31 cellular contexts compared by ENCODE assay signal in the genomic region with DNA sequence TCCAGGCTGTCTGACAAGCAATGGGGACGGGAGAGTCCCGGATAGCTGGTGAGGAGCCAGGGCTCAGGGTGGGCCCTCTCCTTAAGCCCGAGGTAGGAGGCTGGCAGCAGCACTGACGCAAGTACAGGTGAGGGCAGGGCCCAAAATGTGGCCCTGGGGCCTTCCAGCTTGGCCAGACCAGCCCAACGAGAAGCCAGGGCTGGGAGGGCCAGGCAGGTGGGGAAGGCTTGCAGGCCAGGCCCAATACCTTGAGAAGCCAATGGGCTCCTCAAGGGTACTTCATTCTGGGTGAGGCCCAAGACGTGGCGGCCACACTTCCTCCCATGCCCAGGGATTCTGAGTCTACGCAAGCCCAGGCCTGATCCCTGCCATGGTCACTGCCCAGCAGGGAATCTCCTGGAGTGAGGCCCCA. TPM values are rescaled to one million over a fixed set of nuclear protein-coding genes. Genes with fewer than 3 reads are reported as not detected.
A peak's percentile ranks its signal among the peaks of the same experiment; 100 is the strongest.
DNase-seq lines count a peak whose midpoint lies in the region; ATAC-seq, FAIRE-seq and TF ChIP-seq lines count a peak whose summit lies in the region.
"Had no signal": no experiment of that assay in that cellular context is flagged by ENCODE, and none has a peak within 500 bp of the region (broad histone marks: within the 10 kb centered on the region; RNA-seq: fewer than 3 reads in every experiment).

No MANE protein-coding gene starts in this region.

- TF ChIP-seq POLR2A in H1 (IDR thresholded peaks at IDR 0.05; ENCODE audit: control extremely low read depth in 1 of 2, low read depth in 2 of 2, low read length in 2 of 2) = no peak
- no peak for TF ChIP-seq POLR2A in gastroesophageal sphincter (IDR thresholded peaks at IDR 0.05)

- in situ Hi-C loops in mammary epithelial cell (cut with MboI; ENCODE audit: low sequenced_read_pairs in 2 of 2) = no loop called here

- no peak for TF ChIP-seq RAD21 in H1 (IDR thresholded peaks at IDR 0.05 in 1 of 2, conservative IDR thresholded peaks at IDR 0.05 in 1 of 2; ENCODE audit: low read depth in 2 of 2, low read length in 2 of 2)

- no peak overlapping the region for H3K4ac ChIP-seq in H1 (replicated peaks; ENCODE audit: insufficient read length, low read depth, low read length)
- H3K4ac ChIP-seq in mesendoderm (ENCODE audit: low read depth, low read length) = no peak overlapping the region

- BruUV-seq in MCF 10A (replicated peaks; lab: Mats Ljungman, UMichigan) (no TSS peak), mammary epithelial cell (replicated peaks; lab: Mats Ljungman, UMichigan) (no TSS peak)

- H3K27me3 Mint-ChIP-seq in MCF 10A (ENCODE audit: insufficient read depth, unreplicated experiment) = no peaks in the 10 kb centered on the region
- H3K27me3 Mint-ChIP-seq: CD4-positive, CD25-positive, alpha-beta regulatory T cell had no signal

- peak overlapping the region; percentile 23 for H3K27ac Mint-ChIP-seq in MCF 10A (ENCODE audit: low read depth, unreplicated experiment)
- H3K27ac Mint-ChIP-seq: activated naive CD4-positive, alpha-beta T cell treated with anti-CD3 and anti-CD28 coated beads, Interleukin-2, amount 10 ng/mL, durations not matched to agents 7 days and 5 days; activated T-helper 1 cell treated with anti-CD3 and anti-CD28 coated beads, Interleukin-12 subunit alpha, Interleukin-12 subunit beta, Interleukin-2, Interleukin-4 antibody, amounts not matched to agents 30 ng/mL and 10 ng/mL and 1 ng/mL, durations not matched to agents 14 hours and 24 hours and 36 hours; CD4-positive, CD25-positive, alpha-beta regulatory T cell; natural killer cell treated with Interleukin-12 subunit alpha and Interleukin-12 subunit beta and Interleukin-15 and Interleukin-18, amount 100 ng/mL, for 72 hours had no signal

- no peak overlapping the region for H3K18ac ChIP-seq in H1 (ENCODE audit: extremely low read depth, low read length)
- H3K18ac ChIP-seq in mesendoderm (ENCODE audit: low read length) = peak overlapping the region; percentile 8

- no peaks in the 10 kb centered on the region for H3K23me2 ChIP-seq in H1 (ENCODE audit: low read depth, low read length)

- peaks cover 5% of the 10 kb centered on the region for H3K36me3 Mint-ChIP-seq in MCF 10A (ENCODE audit: insufficient read depth, unreplicated experiment)
- H3K36me3 Mint-ChIP-seq: activated naive CD4-positive, alpha-beta T cell treated with anti-CD3 and anti-CD28 coated beads, Interleukin-2, amount 10 ng/mL, durations not matched to agents 7 days and 5 days; CD4-positive, CD25-positive, alpha-beta regulatory T cell; natural killer cell treated with Interleukin-12 subunit alpha and Interleukin-12 subunit beta and Interleukin-15 and Interleukin-18, amount 100 ng/mL, for 72 hours had no signal

- DNase-seq in MCF 10A (ENCODE audit: unreplicated experiment) (no peak), mammary epithelial cell (no peak), H1 (ENCODE audit: low read depth in 1 of 2, low spot score in 2 of 2) (no peak), mesendoderm (no peak), ureter (ENCODE audit: low spot score) (peak; percentile 37), T-helper 2 cell (no peak)
- DNase-seq: activated CD4-positive, alpha-beta T cell treated with anti-CD3 and anti-CD28 coated beads, Interleukin-2, amount 50 U/mL, for 48 hours; activated naive CD4-positive, alpha-beta T cell treated with anti-CD3 and anti-CD28 coated beads, Interleukin-2, amount 10 ng/mL, durations not matched to agents 7 days and 5 days; CD4-positive, CD25-positive, alpha-beta regulatory T cell; colonic mucosa; effector memory CD4-positive, alpha-beta T cell; foreskin melanocyte; GOT3; hippocampal formation; mucosa of descending colon; NCI-H1105 treated with DMSO at 0.1 percent for 48 hours; NCI-H2029 treated with DMSO at 0.1 percent for 48 hours; NCI-H69; T-helper 1 cell; transverse colon had no signal

- H3K9me3 Mint-ChIP-seq in MCF 10A (ENCODE audit: unreplicated experiment) = no peaks in the 10 kb centered on the region
- H3K9me3 Mint-ChIP-seq: activated naive CD4-positive, alpha-beta T cell treated with anti-CD3 and anti-CD28 coated beads, Interleukin-2, amount 10 ng/mL, durations not matched to agents 7 days and 5 days; activated T-helper 1 cell treated with anti-CD3 and anti-CD28 coated beads, Interleukin-12 subunit alpha, Interleukin-12 subunit beta, Interleukin-2, Interleukin-4 antibody, amounts not matched to agents 30 ng/mL and 10 ng/mL and 1 ng/mL, durations not matched to agents 14 hours and 24 hours and 36 hours; CD4-positive, CD25-positive, alpha-beta regulatory T cell; natural killer cell treated with Interleukin-12 subunit alpha and Interleukin-12 subunit beta and Interleukin-15 and Interleukin-18, amount 100 ng/mL, for 72 hours had no signal

- intact Hi-C loops in MCF 10A (cut with micrococcal nuclease) = no loop called here
- intact Hi-C loops in mammary epithelial cell (cut with micrococcal nuclease) = no loop called here

- H3K4me1 Mint-ChIP-seq in MCF 10A (ENCODE audit: insufficient read depth, unreplicated experiment) = peaks cover 76% of the 10 kb centered on the region
- H3K4me1 Mint-ChIP-seq: activated naive CD4-positive, alpha-beta T cell treated with anti-CD3 and anti-CD28 coated beads, Interleukin-2, amount 10 ng/mL, durations not matched to agents 7 days and 5 days; CD4-positive, CD25-positive, alpha-beta regulatory T cell had no signal

- H2BK12ac ChIP-seq in H1 (ENCODE audit: low read depth, low read length) = 0 out of 2 replicates have a peak overlapping the region, but pooled peaks have one; percentile 85

- no peak for FAIRE-seq in H1 (lab: Jason Lieb, UNC)
- FAIRE-seq: GM12878 had no signal

- H3K79me2 ChIP-seq in mammary epithelial cell (ENCODE audit: insufficient read depth, low read length) = no peaks in the 10 kb centered on the region
- no peaks in the 10 kb centered on the region for H3K79me2 ChIP-seq in H1 (ENCODE audit: control insufficient read depth in 1 of 2, insufficient read depth in 2 of 2, low read length in 2 of 2)
- H3K79me2 ChIP-seq in mesendoderm (ENCODE audit: control insufficient read depth, insufficient read depth, low read length) = no peaks in the 10 kb centered on the region

- H4K20me1 ChIP-seq in mammary epithelial cell (ENCODE audit: insufficient read depth, low read length) = no peaks in the 10 kb centered on the region
- no peaks in the 10 kb centered on the region for H4K20me1 ChIP-seq in H1 (replicated peaks in 1 of 2; ENCODE audit: control insufficient read depth in 1 of 2, insufficient read depth in 2 of 2, low read length in 2 of 2)

- H3K9me3 ChIP-seq in mammary epithelial cell (replicated peaks; ENCODE audit: insufficient read depth, low read length) = no peaks in the 10 kb centered on the region
- no peaks in the 10 kb centered on the region for H3K9me3 ChIP-seq in H1 (ENCODE audit: insufficient read depth in 2 of 2, low read depth in 1 of 2, low read length in 1 of 2)
- H3K9me3 ChIP-seq in gastroesophageal sphincter = no peaks in the 10 kb centered on the region
- H3K9me3 ChIP-seq: colonic mucosa, esophagus muscularis mucosa, mucosa of descending colon, SJSA1, transverse colon had no signal

- no peak overlapping the region for H2BK20ac ChIP-seq in H1 (ENCODE audit: low read length)

- CTCF ChIA-PET in MCF 10A (lab: Yijun Ruan, JAX) = interaction anchor here (0.9 to 2.3 kb wide), 4 partner anchors 12 to 142 kb away, joined by 3 to 8 read pairs (median 7); no protein-coding TSS in a partner anchor
- CTCF ChIA-PET in mammary epithelial cell (lab: Charles Lee; ENCODE audit: low non-redundant PET) = interaction anchor here (0.5 kb wide), 1 partner anchor 517 kb away, joined by 3 read pairs; no protein-coding TSS in a partner anchor
- CTCF ChIA-PET in H1 (lab: Charles Lee; ENCODE audit: partially characterized antibody) = interaction anchor here (0.8 to 3.7 kb wide), 7 partner anchors 10 to 38 kb away, joined by 4 to 23 read pairs (median 10); partner anchors contain the start of gene AMOTL2

- H2BK120ac ChIP-seq in H1 (replicated peaks; ENCODE audit: low read depth, low read length) (no peak overlapping the region), mesendoderm (ENCODE audit: low read depth, low read length) (no peak overlapping the region)

- no peak overlapping the region for H3K4me3 Mint-ChIP-seq in MCF 10A (ENCODE audit: unreplicated experiment)
- H3K4me3 Mint-ChIP-seq: activated naive CD4-positive, alpha-beta T cell treated with anti-CD3 and anti-CD28 coated beads, Interleukin-2, amount 10 ng/mL, durations not matched to agents 7 days and 5 days; activated T-helper 1 cell treated with anti-CD3 and anti-CD28 coated beads, Interleukin-12 subunit alpha, Interleukin-12 subunit beta, Interleukin-2, Interleukin-4 antibody, amounts not matched to agents 30 ng/mL and 10 ng/mL and 1 ng/mL, durations not matched to agents 14 hours and 24 hours and 36 hours; CD4-positive, CD25-positive, alpha-beta regulatory T cell; natural killer cell treated with Interleukin-12 subunit alpha and Interleukin-12 subunit beta and Interleukin-15 and Interleukin-18, amount 100 ng/mL, for 72 hours had no signal

- H3K14ac ChIP-seq in H1 (ENCODE audit: insufficient read length) = no peak overlapping the region

- no peaks in the 10 kb centered on the region for H3K36me3 ChIP-seq in mammary epithelial cell (ENCODE audit: insufficient read depth, low read length)
- H3K36me3 ChIP-seq in H1 (ENCODE audit: control insufficient read depth in 2 of 4, insufficient read depth in 4 of 4, low read length in 3 of 4) = no peaks in the 10 kb centered on the region
- no peaks in the 10 kb centered on the region for H3K36me3 ChIP-seq in mesendoderm (ENCODE audit: control insufficient read depth, insufficient read depth, low read length)
- no peaks in the 10 kb centered on the region for H3K36me3 ChIP-seq in gastroesophageal sphincter
- H3K36me3 ChIP-seq: colonic mucosa, esophagus muscularis mucosa, SJSA1, transverse colon had no signal

- no peak overlapping the region for H4K91ac ChIP-seq in H1 (replicated peaks; ENCODE audit: insufficient read length, low read length)

- H2BK15ac ChIP-seq in H1 (ENCODE audit: low read length) = no peak overlapping the region
- H2BK15ac ChIP-seq in mesendoderm (replicated peaks; ENCODE audit: low read depth) = no peak overlapping the region

- no peak overlapping the region for H2AK5ac ChIP-seq in H1 (ENCODE audit: low read depth, low read length)
- H2AK5ac ChIP-seq in mesendoderm (ENCODE audit: low read length) = no peak overlapping the region

- WGBS in mammary epithelial cell (ENCODE audit: low coverage, missing lambda C conversion rate) = 87% methylated on average over 6 of the region's 8 CpGs
- WGBS in H1 (ENCODE audit: extremely low coverage in 1 of 2, insufficient coverage in 1 of 2, insufficient read length in 1 of 2, insufficient replicate concordance in 2 of 2, low coverage in 1 of 2, low lambda C conversion rate in 2 of 2, missing lambda C conversion rate in 1 of 2), 2 experiments = 91% methylated on average over 8 of the region's 8 CpGs; no CpG with 5 or more reads in 1 of the 2 experiments
- WGBS in mesendoderm (ENCODE audit: extremely low coverage, insufficient coverage, low lambda C conversion rate) = no CpG with 5 or more reads among the region's 8 CpGs
- WGBS in gastroesophageal sphincter (ENCODE audit: low coverage in 1 of 2), 2 donors = no CpG with 5 or more reads among the region's 8 CpGs

- no peak overlapping the region; the same call in 1 of the 2 replicates for H4K8ac ChIP-seq in H1 (ENCODE audit: extremely low read depth, insufficient read depth, low read length)
- no peak overlapping the region for H4K8ac ChIP-seq in mesendoderm (ENCODE audit: low read depth, low read length)

- H3K4me3 ChIP-seq in mammary epithelial cell (replicated peaks in 1 of 3; ENCODE audit: insufficient read depth in 1 of 3, low read depth in 2 of 3, low read length in 3 of 3) = no peak overlapping the region
- no peak overlapping the region for H3K4me3 ChIP-seq in H1 (ENCODE audit: extremely low read depth in 1 of 4, insufficient read depth in 2 of 4, low read depth in 3 of 4, low read length in 4 of 4)
- H3K4me3 ChIP-seq in mesendoderm (ENCODE audit: low read length) = no peak overlapping the region
- no peak overlapping the region for H3K4me3 ChIP-seq in gastroesophageal sphincter
- H3K4me3 ChIP-seq: colonic mucosa, esophagus muscularis mucosa, GM12878, mucosa of descending colon, SJSA1, skin epidermis, transverse colon had no signal

- no peak for TF ChIP-seq EP300 in H1 (IDR thresholded peaks at IDR 0.05; ENCODE audit: borderline replicate concordance in 1 of 2, low read depth in 2 of 2, low read length in 2 of 2)
- TF ChIP-seq EP300 in gastroesophageal sphincter (IDR thresholded peaks at IDR 0.05) = no peak

- POLR2A ChIA-PET in MCF 10A (lab: Yijun Ruan, JAX) = interaction anchor here (0.9 to 3.8 kb wide), 3 partner anchors 8 to 14 kb away, joined by 3 to 23 read pairs (median 4); no protein-coding TSS in a partner anchor
- POLR2A ChIA-PET in H1 (lab: Charles Lee; ENCODE audit: partially characterized antibody) = interaction anchor here (1.2 to 43.9 kb wide), 2 partner anchors 10 to 29 kb away, joined by 3 to 1731 read pairs; partner anchors contain the start of gene AMOTL2

- ATAC-seq in GM21737 (IDR thresholded peaks at IDR 0.05; ENCODE audit: unreplicated experiment) (no peak), gastroesophageal sphincter (no peak)
- ATAC-seq: activated CD4-positive, CD25-positive, alpha-beta regulatory T cell treated with anti-CD3 and anti-CD28 coated beads, Interleukin-2, amount 50 U/mL, for 24 hours; GM12878; left lobe of liver; mucosa of descending colon had no signal

- H3K27ac ChIP-seq in mammary epithelial cell (ENCODE audit: insufficient read depth, low read depth, low read length) (no peak overlapping the region), H1 (ENCODE audit: low read depth, low read length) (no peak overlapping the region), mesendoderm (ENCODE audit: low read depth, low read length) (no peak overlapping the region), gastroesophageal sphincter (peak overlapping the region in 1 of 4 donors; percentile 87)
- H3K27ac ChIP-seq: 22Rv1, colonic mucosa, SJSA1, transverse colon had no signal

- dilution Hi-C loops in mammary epithelial cell (cut with HindIII; ENCODE audit: low sequenced_read_pairs) = no loop called here

- H3K79me1 ChIP-seq in H1 (ENCODE audit: low read depth, low read length) = no peaks in the 10 kb centered on the region
- no peaks in the 10 kb centered on the region for H3K79me1 ChIP-seq in mesendoderm (ENCODE audit: low read length)

- H3K23ac ChIP-seq in H1 (ENCODE audit: insufficient read length) = no peak overlapping the region
- no peak overlapping the region for H3K23ac ChIP-seq in mesendoderm (ENCODE audit: low read length)

- H3K9ac ChIP-seq in mammary epithelial cell (ENCODE audit: insufficient read depth, low read length) (no peak overlapping the region), H1 (replicated peaks in 1 of 4; ENCODE audit: extremely low read depth in 1 of 4, low read depth in 3 of 4, low read length in 3 of 4) (no peak overlapping the region), mesendoderm (ENCODE audit: low read length) (no peak overlapping the region)

- H4K5ac ChIP-seq in H1 (ENCODE audit: insufficient read length, low read depth, low read length) (no peak overlapping the region), mesendoderm (ENCODE audit: low read length) (no peak overlapping the region)

- no peaks in the 10 kb centered on the region for H3K27me3 ChIP-seq in mammary epithelial cell (ENCODE audit: insufficient read depth, low read length)
- no peaks in the 10 kb centered on the region; a peak in 1 of 7 replicates for H3K27me3 ChIP-seq in H1 (replicated peaks in 1 of 4; ENCODE audit: control insufficient read depth in 3 of 4, extremely low read depth in 1 of 4, insufficient read depth in 3 of 4, low read length in 3 of 4)
- H3K27me3 ChIP-seq in mesendoderm (ENCODE audit: insufficient read depth, low read length, poor library complexity) = no peaks in the 10 kb centered on the region
- H3K27me3 ChIP-seq in gastroesophageal sphincter = no peaks in the 10 kb centered on the region
- H3K27me3 ChIP-seq: colonic mucosa, esophagus muscularis mucosa, SJSA1, transverse colon had no signal

- H3K4me2 ChIP-seq in mammary epithelial cell (ENCODE audit: insufficient read depth, low read depth, low read length) = no peak overlapping the region
- H3K4me2 ChIP-seq in H1 (ENCODE audit: insufficient read depth in 1 of 2, low read depth in 2 of 2, low read length in 2 of 2) = no peak overlapping the region
- H3K4me2 ChIP-seq in mesendoderm (ENCODE audit: low read length) = no peak overlapping the region

- TF ChIP-seq CTCF in MCF 10A (IDR thresholded peaks at IDR 0.05; ENCODE audit: unreplicated experiment) = no peak
- no peak for TF ChIP-seq CTCF in mammary epithelial cell (conservative IDR thresholded peaks at IDR 0.05 in 1 of 2, IDR thresholded peaks at IDR 0.05 in 1 of 2; ENCODE audit: extremely low read depth in 1 of 2, insufficient read depth in 1 of 2, low read depth in 1 of 2, low read length in 2 of 2)
- no peak for TF ChIP-seq CTCF in H1 (IDR thresholded peaks at IDR 0.05; ENCODE audit: control extremely low read depth in 1 of 3, insufficient read depth in 1 of 3, low read depth in 1 of 3, low read length in 3 of 3)
- no peak for TF ChIP-seq CTCF in gastroesophageal sphincter (IDR thresholded peaks at IDR 0.05)

- H3K56ac ChIP-seq in H1 (replicated peaks; ENCODE audit: insufficient read length, low read depth, low read length) (no peak overlapping the region), mesendoderm (ENCODE audit: low read length) (no peak overlapping the region)

- no peak overlapping the region for H2AFZ ChIP-seq in mammary epithelial cell (ENCODE audit: low read depth, low read length)
- no peak overlapping the region for H2AFZ ChIP-seq in H1 (ENCODE audit: low read length)

- H2BK5ac ChIP-seq in H1 (ENCODE audit: low read depth, low read length) (0 out of 2 replicates have a peak overlapping the region, but pooled peaks have one; percentile 44), mesendoderm (ENCODE audit: low read length) (no peak overlapping the region)

- H3K4me1 ChIP-seq in mammary epithelial cell (ENCODE audit: insufficient read depth, low read length) (peaks cover 53% of the 10 kb centered on the region), H1 (replicated peaks in 1 of 4; ENCODE audit: control insufficient read depth in 3 of 4, insufficient read depth in 4 of 4, low read length in 3 of 4) (peaks cover 0 to 14% (median 5%) of the 10 kb centered on the region in 4 experiments), mesendoderm (ENCODE audit: control insufficient read depth, low read depth, low read length) (peaks cover 22% of the 10 kb centered on the region), gastroesophageal sphincter (peaks cover 10 to 55% (median 39%) of the 10 kb centered on the region in 3 donors)
- H3K4me1 ChIP-seq: colonic mucosa had no signal

RNA-seq across cellular contexts. Expression of gene AMOTL2, which starts 37.2 kb away (rescaled TPM):
- total RNA-seq in MCF 10A (2022) (92.6 and 137 TPM in 2 replicates), mammary epithelial cell (100 to 1,000 TPM; 116 to 144 TPM), ureter (76.2 TPM), gastroesophageal sphincter (100 to 1,000 TPM in 3 of 4 donors, 10 to 100 TPM in 1; 93.2 to 226 (median 153) TPM)
- polyA plus RNA-seq in mammary epithelial cell (47.5 TPM), H1 (2011; rRNA removed) (19.0 and 33.5 TPM in 2 replicates)
- polyA minus RNA-seq in mammary epithelial cell = 86.1 TPM
- 60.3 and 63.7 TPM in 2 replicates for total RNA-seq in H1 (2021; fragmentation: NEBNext Ultra II Directional; extraction: Animal tissue kit (Norgen Biotek cat#: 25700))
- 31.5 TPM for polyA plus RNA-seq in H1 (2011; cell fraction: cytosol; rRNA removed)
- polyA plus RNA-seq in H1 (2011; cell fraction: nucleus; rRNA removed) = 61.9 TPM
- 19.2 to 24.1 TPM (median 20.7 TPM) in 4 replicates for polyA plus RNA-seq in H1 (2012, experiment 1 of 2)
- 17.1 TPM for polyA plus RNA-seq in H1 (2012, experiment 2 of 2)
- polyA plus RNA-seq in H1 (2013, experiment 1 of 2) = 18.6 TPM
- polyA plus RNA-seq in H1 (2013, experiment 2 of 2) = 17.2 TPM
- polyA minus RNA-seq in H1 (2011; rRNA and poly(A)+ RNA removed) = 34.9 and 37.0 TPM in 2 replicates
- 31.9 TPM for polyA minus RNA-seq in H1 (2011; cell fraction: cytosol; rRNA and poly(A)+ RNA removed)
- 103 TPM for polyA minus RNA-seq in H1 (2011; cell fraction: nucleus; rRNA and poly(A)+ RNA removed)
- 110 TPM for polyA plus RNA-seq in mesendoderm (2013, experiment 1 of 2)
- 105 TPM for polyA plus RNA-seq in mesendoderm (2013, experiment 2 of 2)
- total RNA-seq: activated T-helper 1 cell treated with anti-CD3 and anti-CD28 coated beads, Interleukin-12 subunit alpha, Interleukin-12 subunit beta, Interleukin-2, Interleukin-4 antibody, amounts not matched to agents 30 ng/mL and 10 ng/mL and 1 ng/mL, durations not matched to agents 14 hours and 24 hours and 36 hours; CD4-positive, CD25-positive, alpha-beta regulatory T cell; natural killer cell treated with Interleukin-12 subunit alpha and Interleukin-12 subunit beta and Interleukin-15 and Interleukin-18, amount 100 ng/mL, for 72 hours had no signal
- polyA plus RNA-seq: CD4-positive, CD25-positive, alpha-beta regulatory T cell had no signal
